Comparison of ENCODE assay signal across 8 cellular contexts in genomic region chr18:58862404-58862803, GRCh38. TPM values are rescaled to one million over a fixed set of nuclear protein-coding genes. Genes with fewer than 3 reads are reported as not detected.
DNase-seq lines count a peak whose midpoint lies in the region; ATAC-seq, FAIRE-seq and TF ChIP-seq lines count a peak whose summit lies in the region.

No MANE protein-coding gene starts in this region.

- H3K9ac ChIP-seq in keratinocyte (ENCODE audit: control insufficient read depth, extremely low read depth, insufficient read depth, low read length), result peak overlapping the region; percentile 92

- H3K4me1 Mint-ChIP-seq in activated CD4-positive, alpha-beta T cell treated with anti-CD3 and anti-CD28 coated beads, Interleukin-2, amount 10 ng/mL, durations not matched to agents 24 days and 14 days, result peaks cover 2% of the 10 kb centered on the region
- peaks cover 8% of the 10 kb centered on the region for H3K4me1 Mint-ChIP-seq in activated CD8-positive, alpha-beta T cell treated with anti-CD3 and anti-CD28 coated beads for 36 hours (ENCODE audit: low read depth)

- dilution Hi-C loops in keratinocyte (cut with MboI; ENCODE audit: extremely low pct_ligation_motif_present, low sequenced_read_pairs), result no loop called here

- peak overlapping the region; percentile 97 for H3K4me2 ChIP-seq in keratinocyte (ENCODE audit: control insufficient read depth, extremely low read depth, insufficient read depth, low read depth, low read length)

- H3K9me1 ChIP-seq in keratinocyte (ENCODE audit: control insufficient read depth, extremely low read depth, insufficient read depth, low read length), result no peaks in the 10 kb centered on the region

- H3K36me3 Mint-ChIP-seq in activated CD4-positive, alpha-beta T cell treated with anti-CD3 and anti-CD28 coated beads, Interleukin-2, amount 10 ng/mL, durations not matched to agents 24 days and 14 days (ENCODE audit: low read depth), result no peaks in the 10 kb centered on the region
- H3K36me3 Mint-ChIP-seq in activated CD8-positive, alpha-beta T cell treated with anti-CD3 and anti-CD28 coated beads for 36 hours (ENCODE audit: low read depth), result no peaks in the 10 kb centered on the region

- H3K4me1 ChIP-seq in keratinocyte (ENCODE audit: control insufficient read depth, extremely low read depth, insufficient read depth, low read length), result peaks cover 37% of the 10 kb centered on the region
- H3K4me1 ChIP-seq in HAP-1, result peaks cover 44% of the 10 kb centered on the region

- H3K9me3 ChIP-seq in keratinocyte (ENCODE audit: control insufficient read depth, low read depth, low read length), result no peaks in the 10 kb centered on the region
- no peaks in the 10 kb centered on the region for H3K9me3 ChIP-seq in HAP-1

- FAIRE-seq in keratinocyte (lab: Jason Lieb, UNC), result peak; percentile 52

- no peak for ATAC-seq in activated CD8-positive, alpha-beta T cell treated with anti-CD3 and anti-CD28 coated beads for 36 hours
- ATAC-seq in GM21619 (IDR thresholded peaks at IDR 0.05; ENCODE audit: unreplicated experiment), result no peak

- DNase-seq in activated CD4-positive, alpha-beta T cell treated with anti-CD3 and anti-CD28 coated beads, Interleukin-2, amount 10 ng/mL, durations not matched to agents 24 days and 14 days, result no peak
- DNase-seq in activated CD4-positive, alpha-beta T cell treated with anti-CD3 and anti-CD28 coated beads, Interleukin-2, amount 50 U/mL, for 48 hours, result no peak
- no peak for DNase-seq in activated CD8-positive, alpha-beta T cell treated with anti-CD3 and anti-CD28 coated beads for 36 hours
- DNase-seq in keratinocyte (ENCODE audit: low read depth, low spot score) (no peak), HAP-1 (ENCODE audit: low spot score in 2 of 2) (no peak), kidney glomerular epithelial cell (lab: John Stamatoyannopoulos, UW) (no peak)

- no peaks in the 10 kb centered on the region for H4K20me1 ChIP-seq in keratinocyte (ENCODE audit: control insufficient read depth, extremely low read depth, insufficient read depth, low read length)

- intact Hi-C loops in activated CD4-positive, alpha-beta T cell treated with anti-CD3 and anti-CD28 coated beads, Interleukin-2, amount 10 ng/mL, durations not matched to agents 24 days and 14 days (cut with micrococcal nuclease), result no loop called here
- intact Hi-C loops in activated CD8-positive, alpha-beta T cell treated with anti-CD3 and anti-CD28 coated beads for 36 hours (cut with micrococcal nuclease), result no loop called here

- H3K27ac ChIP-seq in keratinocyte (ENCODE audit: control insufficient read depth, insufficient read depth, low read length) (peak overlapping the region; percentile 95), temporal lobe (ENCODE audit: low read depth, low read length) (peak overlapping the region; percentile 98)

- POLR2A ChIA-PET in activated CD8-positive, alpha-beta T cell treated with anti-CD3 and anti-CD28 coated beads for 36 hours (lab: Charles Lee), result interaction anchor here (0.7 kb wide), 1 partner anchor 1433 kb away, joined by 3 read pairs; no protein-coding TSS in a partner anchor

- peaks cover 6% of the 10 kb centered on the region for H3K79me2 ChIP-seq in keratinocyte (ENCODE audit: control insufficient read depth, insufficient read depth, low read length)

- H3K4me3 ChIP-seq in keratinocyte (ENCODE audit: control insufficient read depth in 2 of 3, extremely low read depth in 1 of 3, insufficient read depth in 2 of 3, low read depth in 1 of 3, low read length in 3 of 3) (peak overlapping the region in 2 of 3 experiments; percentile 72 to 76), HAP-1 (no peak overlapping the region)

- no peak overlapping the region for H3K27ac Mint-ChIP-seq in activated CD4-positive, alpha-beta T cell treated with anti-CD3 and anti-CD28 coated beads, Interleukin-2, amount 10 ng/mL, durations not matched to agents 24 days and 14 days
- peak overlapping the region; percentile 32 for H3K27ac Mint-ChIP-seq in activated CD8-positive, alpha-beta T cell treated with anti-CD3 and anti-CD28 coated beads for 36 hours

- no peaks in the 10 kb centered on the region for H3K27me3 ChIP-seq in keratinocyte (ENCODE audit: control insufficient read depth, extremely low read depth, insufficient read depth, low read length)
- H3K27me3 ChIP-seq in HAP-1 (ENCODE audit: low read depth), result no peaks in the 10 kb centered on the region

- in situ Hi-C loops in HAP-1 (cut with MboI; ENCODE audit: low sequenced_read_pairs), result no loop called here

- H3K36me3 ChIP-seq in keratinocyte (ENCODE audit: control insufficient read depth in 2 of 2, extremely low read depth in 1 of 2, insufficient read depth in 2 of 2, low read length in 2 of 2) (peaks cover 0 to 7% of the 10 kb centered on the region in 2 experiments), HAP-1 (replicated peaks) (no peaks in the 10 kb centered on the region)

- no peak for TF ChIP-seq CTCF in activated CD8-positive, alpha-beta T cell treated with anti-CD3 and anti-CD28 coated beads for 36 hours (IDR thresholded peaks at IDR 0.05)
- no peak for TF ChIP-seq CTCF in keratinocyte (optimal IDR thresholded peaks at IDR 0.05 in 1 of 3, IDR thresholded peaks at IDR 0.05 in 1 of 3, conservative IDR thresholded peaks at IDR 0.05 in 1 of 3; ENCODE audit: extremely low read depth in 1 of 3, insufficient read depth in 2 of 3, low read length in 3 of 3)

- peak overlapping the region; percentile 82 for H2AFZ ChIP-seq in keratinocyte (ENCODE audit: control insufficient read depth, low read length)

- CTCF ChIA-PET in activated CD8-positive, alpha-beta T cell treated with anti-CD3 and anti-CD28 coated beads for 36 hours (lab: Charles Lee), result no interaction called here

- H3K4me3 Mint-ChIP-seq in activated CD4-positive, alpha-beta T cell treated with anti-CD3 and anti-CD28 coated beads, Interleukin-2, amount 10 ng/mL, durations not matched to agents 24 days and 14 days, result peak overlapping the region; percentile 48
- H3K4me3 Mint-ChIP-seq in activated CD8-positive, alpha-beta T cell treated with anti-CD3 and anti-CD28 coated beads for 36 hours, result peak overlapping the region; percentile 44

- no peaks in the 10 kb centered on the region for H3K9me3 Mint-ChIP-seq in activated CD4-positive, alpha-beta T cell treated with anti-CD3 and anti-CD28 coated beads, Interleukin-2, amount 10 ng/mL, durations not matched to agents 24 days and 14 days
- no peaks in the 10 kb centered on the region for H3K9me3 Mint-ChIP-seq in activated CD8-positive, alpha-beta T cell treated with anti-CD3 and anti-CD28 coated beads for 36 hours

- H3K27me3 Mint-ChIP-seq in activated CD4-positive, alpha-beta T cell treated with anti-CD3 and anti-CD28 coated beads, Interleukin-2, amount 10 ng/mL, durations not matched to agents 24 days and 14 days, result peaks cover 73% of the 10 kb centered on the region
- H3K27me3 Mint-ChIP-seq in activated CD8-positive, alpha-beta T cell treated with anti-CD3 and anti-CD28 coated beads for 36 hours, result peaks cover 59% of the 10 kb centered on the region

RNA-seq across cellular contexts. Expression of gene ZNF532, which starts 2.3 kb away (rescaled TPM):
- total RNA-seq in activated CD4-positive, alpha-beta T cell treated with anti-CD3 and anti-CD28 coated beads, Interleukin-2, amount 10 ng/mL, durations not matched to agents 24 days and 14 days, result 0.79 and 1.0 TPM in 2 replicates
- total RNA-seq in activated CD8-positive, alpha-beta T cell treated with anti-CD3 and anti-CD28 coated beads for 36 hours, result 1 to 10 TPM; 1.3 to 1.8 TPM
- 31.5 to 49.6 TPM (median 36.0 TPM) in 3 replicates for polyA plus RNA-seq in keratinocyte
- polyA plus RNA-seq in keratinocyte (2011; ENCODE audit: low read depth), result 15.9 TPM
- 29.6 and 38.6 TPM in 2 replicates for polyA plus RNA-seq in keratinocyte (2011; cell fraction: cytosol; rRNA removed)
- 71.9 and 86.5 TPM in 2 replicates for polyA plus RNA-seq in keratinocyte (2011; cell fraction: nucleus; rRNA removed)
- polyA plus RNA-seq in keratinocyte (2012; ENCODE audit: low replicate concordance), result 12.6 and 23.3 TPM in 2 replicates
- polyA minus RNA-seq in keratinocyte, result 78.4 to 113 TPM (median 109 TPM) in 3 replicates
- 35.1 TPM for polyA minus RNA-seq in keratinocyte (2011; cell fraction: cytosol; rRNA and poly(A)+ RNA removed)
- polyA minus RNA-seq in keratinocyte (2011; cell fraction: nucleus; rRNA and poly(A)+ RNA removed), result 35.3 and 77.5 TPM in 2 replicates
- 184 TPM for total RNA-seq in temporal lobe

Comparison
In these comparisons a context has a peak if more than half of its experiments do, and no peak if none do; other contexts are left out.
1. RNA of gene ZNF532, which starts 2.3 kb away (total RNA-seq): 184 TPM in temporal lobe (single experiment); 1.3 to 1.8 TPM in activated CD8-positive, alpha-beta T cell treated with anti-CD3 and anti-CD28 coated beads for 36 hours and 0.79 to 1.0 TPM in activated CD4-positive, alpha-beta T cell treated with anti-CD3 and anti-CD28 coated beads, Interleukin-2, amount 10 ng/mL, durations not matched to agents 24 days and 14 days; every median in the first group is over 10 times any median in the second.